ENCODE assay signal across 1 cellular context in genomic region chr6:160358225-160359119, GRCh38.
TF ChIP-seq lines count a peak whose summit lies in the region.

No MANE protein-coding gene starts in this region.

TF ChIP-seq in K562, 482 proteins besides CTCF, POLR2A, EP300 and RAD21:
- no peak for TF ChIP-seq ZNF609 (CRISPR knock-in tag; IDR thresholded peaks at IDR 0.05; ENCODE audit: borderline replicate concordance)
- no peak for TF ChIP-seq SIRT6 (IDR thresholded peaks at IDR 0.05; ENCODE audit: low read depth, low read length)
- TF ChIP-seq GTF2F1 (IDR thresholded peaks at IDR 0.05; ENCODE audit: low read depth, low read length) = no peak
- no peak for TF ChIP-seq BRF1 (IDR thresholded peaks at IDR 0.05; ENCODE audit: borderline replicate concordance, extremely low read depth, insufficient read length)
- no peak for TF ChIP-seq SMAD1 (IDR thresholded peaks at IDR 0.05; ENCODE audit: low read depth, low read length, partially characterized antibody)
- TF ChIP-seq SMARCA5 (IDR thresholded peaks at IDR 0.05) = no peak
TF ChIP-seq in K562: peak in this region for 0.
